In genomic region chr11:12694182-12694531, GRCh38 we compare ENCODE assay signal across 8 cellular contexts. TPM values are rescaled to one million over a fixed set of nuclear protein-coding genes. Genes with fewer than 3 reads are reported as not detected.
DNase-seq lines count a peak whose midpoint lies in the region; ATAC-seq, FAIRE-seq and TF ChIP-seq lines count a peak whose summit lies in the region.

No MANE protein-coding gene starts in this region.

- H3K4me3 ChIP-seq in Peyer's patch (peak overlapping the region in 2 of 4 donors; percentile 19 to 42), fibroblast of pulmonary artery (replicated peaks; ENCODE audit: low read depth, low read length) (peak overlapping the region; percentile 32), parathyroid adenoma (ENCODE audit: low read depth, low read length) (no peak overlapping the region)

- peak; percentile 93 for DNase-seq in DMS53 (lab: John Stamatoyannopoulos, UW)
- DNase-seq in Peyer's patch: no peak
- DNase-seq in fibroblast of pulmonary artery (ENCODE audit: low read depth): no peak
- no peak for DNase-seq in NCI-H146 treated with DMSO at 0.1 percent for 48 hours (lab: John Stamatoyannopoulos, UW; ENCODE audit: unreplicated experiment)
- DNase-seq in D721Med (ENCODE audit: insufficient read length, low spot score): no peak
- no peak for DNase-seq in NK-92 treated with Interleukin-12 subunit alpha and Interleukin-12 subunit beta, amount 100 ng/mL, for 24 hours (lab: John Stamatoyannopoulos, UW)

- FAIRE-seq in D721Med (lab: Jason Lieb, UNC): no peak

- ATAC-seq in HG02938 (IDR thresholded peaks at IDR 0.05; ENCODE audit: unreplicated experiment): no peak

- H3K27ac ChIP-seq in Peyer's patch (peak overlapping the region; percentile 55 to 93 (median 83)), parathyroid adenoma (peak overlapping the region; percentile 67)

- H3K36me3 ChIP-seq in Peyer's patch (no peaks in the 10 kb centered on the region), parathyroid adenoma (ENCODE audit: control insufficient read depth, insufficient read depth, low read length) (no peaks in the 10 kb centered on the region)

- no peak for TF ChIP-seq CTCF in Peyer's patch (IDR thresholded peaks at IDR 0.05)
- no peak for TF ChIP-seq CTCF in fibroblast of pulmonary artery (IDR thresholded peaks at IDR 0.05; ENCODE audit: low read length, missing control alignments)
- TF ChIP-seq CTCF in parathyroid adenoma (IDR thresholded peaks at IDR 0.05): no peak
- no peak for TF ChIP-seq CTCF in D721Med (IDR thresholded peaks at IDR 0.05; ENCODE audit: insufficient read depth, missing control alignments)

- no peak overlapping the region for H2AFZ ChIP-seq in parathyroid adenoma

- peak in 1 of 2 donors; percentile 27 for TF ChIP-seq POLR2A in Peyer's patch (IDR thresholded peaks at IDR 0.05)

- H3K4me2 ChIP-seq in parathyroid adenoma (ENCODE audit: low read length): no peak overlapping the region

- H3K4me1 ChIP-seq in Peyer's patch (peaks cover 0 to 47% (median 11%) of the 10 kb centered on the region in 4 donors), parathyroid adenoma (peaks cover 20% of the 10 kb centered on the region)

- H3K79me2 ChIP-seq in parathyroid adenoma: peaks cover 13% of the 10 kb centered on the region

- H3K9ac ChIP-seq in parathyroid adenoma: no peak overlapping the region

- H3K9me3 ChIP-seq in Peyer's patch: no peaks in the 10 kb centered on the region
- H3K9me3 ChIP-seq in parathyroid adenoma (ENCODE audit: control insufficient read depth, low read length): no peaks in the 10 kb centered on the region

- H3K27me3 ChIP-seq in Peyer's patch (no peaks in the 10 kb centered on the region), parathyroid adenoma (ENCODE audit: control insufficient read depth, insufficient read depth, low read length) (no peaks in the 10 kb centered on the region)

RNA-seq across cellular contexts. Expression of gene TEAD1, which starts 19.9 kb away (rescaled TPM):
- total RNA-seq in Peyer's patch: 100 to 1,000 TPM in 1 of 4 donors, 10 to 100 TPM in 3; 34.5 to 125 (median 65.1) TPM
